Comparison of ENCODE assay signal across 10 cellular contexts in genomic region chr20:41140226-41141133, GRCh38. TPM values are rescaled to one million over a fixed set of nuclear protein-coding genes. Genes with fewer than 3 reads are reported as not detected.
DNase-seq lines count a peak whose midpoint lies in the region; ATAC-seq lines count a peak whose summit lies in the region.
"Had no signal": no experiment of that assay in that cellular context is flagged by ENCODE, and none has a peak within 500 bp of the region (broad histone marks: within the 10 kb centered on the region; RNA-seq: fewer than 3 reads in every experiment).

No MANE protein-coding gene starts in this region.

- H3K36me3 ChIP-seq in naive thymus-derived CD4-positive, alpha-beta T cell (ENCODE audit: control insufficient read depth in 2 of 3, insufficient read depth in 3 of 3, low read length in 3 of 3): no peaks in the 10 kb centered on the region
- no peaks in the 10 kb centered on the region for H3K36me3 ChIP-seq in urinary bladder (ENCODE audit: insufficient read depth)
- H3K36me3 ChIP-seq: ovary had no signal

- intact Hi-C loops in naive thymus-derived CD4-positive, alpha-beta T cell (cut with micrococcal nuclease): loop anchor here in 1 of 2 donors (1.0 kb wide), 1 partner anchor 10 kb away; no protein-coding TSS in a partner anchor

- WGBS in urinary bladder: 68% methylated on average over 10 of the region's 10 CpGs

- ATAC-seq in naive thymus-derived CD4-positive, alpha-beta T cell: no peak

- H3K36me3 Mint-ChIP-seq in naive thymus-derived CD4-positive, alpha-beta T cell: peaks cover 0 to 51% (median 12%) of the 10 kb centered on the region in 5 donors

- peak overlapping the region; percentile 82 for H3K4me3 ChIP-seq in naive thymus-derived CD4-positive, alpha-beta T cell (ENCODE audit: low read length)
- no peak overlapping the region for H3K4me3 ChIP-seq in urinary bladder (ENCODE audit: low read depth, low read length)
- H3K4me3 ChIP-seq: ovary had no signal

- H3K27me3 Mint-ChIP-seq in naive thymus-derived CD4-positive, alpha-beta T cell: no peaks in the 10 kb centered on the region

- peaks cover 71 to 80% (median 76%) of the 10 kb centered on the region in 7 donors for H3K4me1 Mint-ChIP-seq in naive thymus-derived CD4-positive, alpha-beta T cell

- peak overlapping the region; percentile 84 to 100 (median 94) for H3K27ac Mint-ChIP-seq in naive thymus-derived CD4-positive, alpha-beta T cell

- H3K27ac ChIP-seq in caudate nucleus (ENCODE audit: low read depth, low read length): peak overlapping the region; percentile 59
- H3K27ac ChIP-seq in naive thymus-derived CD4-positive, alpha-beta T cell (ENCODE audit: low read depth, low read length): peak overlapping the region; percentile 91
- peak overlapping the region; percentile 28 for H3K27ac ChIP-seq in urinary bladder (ENCODE audit: low read depth)
- H3K27ac ChIP-seq: ovary had no signal

- POLR2A ChIA-PET in naive thymus-derived CD4-positive, alpha-beta T cell (lab: Charles Lee): interaction anchor here (0.5 to 16.5 kb wide), 3 partner anchors 18 to 37 kb away, joined by 3 to 604 read pairs (median 3); no protein-coding TSS in a partner anchor

- no peaks in the 10 kb centered on the region for H3K27me3 ChIP-seq in naive thymus-derived CD4-positive, alpha-beta T cell (ENCODE audit: control insufficient read depth in 2 of 2, insufficient read depth in 2 of 2, low read length in 2 of 2)
- H3K27me3 ChIP-seq: ovary had no signal

- CTCF ChIA-PET in naive thymus-derived CD4-positive, alpha-beta T cell (lab: Charles Lee): interaction anchor here (1.9 to 14.7 kb wide), 3 partner anchors 15 to 92 kb away, joined by 7 to 236 read pairs (median 12); no protein-coding TSS in a partner anchor

- DNase-seq in stimulated activated CD4-positive, alpha-beta T cell treated with anti-CD3 and anti-CD28 coated beads, Interleukin-15, amount 100 ng/mL, for 24 hours: peak; percentile 55
- no peak for DNase-seq in stimulated activated CD4-positive, alpha-beta T cell treated with anti-CD3 and anti-CD28 coated beads, Interleukin-4, amount 100 ng/mL, for 1 hour
- no peak for DNase-seq in caudate nucleus (lab: John Stamatoyannopoulos, UW)
- peak in 1 of 9 donors; percentile 21 for DNase-seq in naive thymus-derived CD4-positive, alpha-beta T cell
- no peak for DNase-seq in NCI-H345 (lab: John Stamatoyannopoulos, UW)
- DNase-seq in medulla oblongata (ENCODE audit: extremely low spot score): no peak
- no peak for DNase-seq in stimulated activated naive CD4-positive, alpha-beta T cell (lab: John Stamatoyannopoulos, UW)
- DNase-seq: COR-L47 had no signal

- H3K4me1 ChIP-seq in naive thymus-derived CD4-positive, alpha-beta T cell (ENCODE audit: control insufficient read depth in 2 of 2, insufficient read depth in 2 of 2, low read length in 2 of 2): peaks cover 61 to 72% of the 10 kb centered on the region in 2 donors
- H3K4me1 ChIP-seq in urinary bladder (ENCODE audit: insufficient read depth): no peaks in the 10 kb centered on the region

- peak overlapping the region; percentile 88 to 98 (median 95) for H3K4me3 Mint-ChIP-seq in naive thymus-derived CD4-positive, alpha-beta T cell

- H3K9me3 Mint-ChIP-seq in naive thymus-derived CD4-positive, alpha-beta T cell: no peaks in the 10 kb centered on the region

- H3K9me3 ChIP-seq in naive thymus-derived CD4-positive, alpha-beta T cell (ENCODE audit: control insufficient read depth in 2 of 3, low read length in 3 of 3): no peaks in the 10 kb centered on the region
- H3K9me3 ChIP-seq: ovary had no signal

RNA-seq across cellular contexts. Expression of gene PLCG1, which starts 3.1 kb away (rescaled TPM):
- total RNA-seq in naive thymus-derived CD4-positive, alpha-beta T cell: 100 to 1,000 TPM; 343 to 559 (median 418) TPM
- polyA plus RNA-seq in naive thymus-derived CD4-positive, alpha-beta T cell: 100 to 1,000 TPM in 1 of 2 donors, 10 to 100 TPM in 1; 36.9 to 105 TPM
- 86.7 TPM for total RNA-seq in urinary bladder
- 66.7 TPM for polyA plus RNA-seq in urinary bladder

Comparison
In these comparisons a context has a peak if more than half of its experiments do, and no peak if none do; other contexts are left out.
1. H3K27ac ChIP-seq: peak in every context shown above with its lines; median percentile 91 in naive thymus-derived CD4-positive, alpha-beta T cell; 59 in caudate nucleus; 28 in urinary bladder.